ENCODE assay signal across 8 cellular contexts in the genomic region with DNA sequence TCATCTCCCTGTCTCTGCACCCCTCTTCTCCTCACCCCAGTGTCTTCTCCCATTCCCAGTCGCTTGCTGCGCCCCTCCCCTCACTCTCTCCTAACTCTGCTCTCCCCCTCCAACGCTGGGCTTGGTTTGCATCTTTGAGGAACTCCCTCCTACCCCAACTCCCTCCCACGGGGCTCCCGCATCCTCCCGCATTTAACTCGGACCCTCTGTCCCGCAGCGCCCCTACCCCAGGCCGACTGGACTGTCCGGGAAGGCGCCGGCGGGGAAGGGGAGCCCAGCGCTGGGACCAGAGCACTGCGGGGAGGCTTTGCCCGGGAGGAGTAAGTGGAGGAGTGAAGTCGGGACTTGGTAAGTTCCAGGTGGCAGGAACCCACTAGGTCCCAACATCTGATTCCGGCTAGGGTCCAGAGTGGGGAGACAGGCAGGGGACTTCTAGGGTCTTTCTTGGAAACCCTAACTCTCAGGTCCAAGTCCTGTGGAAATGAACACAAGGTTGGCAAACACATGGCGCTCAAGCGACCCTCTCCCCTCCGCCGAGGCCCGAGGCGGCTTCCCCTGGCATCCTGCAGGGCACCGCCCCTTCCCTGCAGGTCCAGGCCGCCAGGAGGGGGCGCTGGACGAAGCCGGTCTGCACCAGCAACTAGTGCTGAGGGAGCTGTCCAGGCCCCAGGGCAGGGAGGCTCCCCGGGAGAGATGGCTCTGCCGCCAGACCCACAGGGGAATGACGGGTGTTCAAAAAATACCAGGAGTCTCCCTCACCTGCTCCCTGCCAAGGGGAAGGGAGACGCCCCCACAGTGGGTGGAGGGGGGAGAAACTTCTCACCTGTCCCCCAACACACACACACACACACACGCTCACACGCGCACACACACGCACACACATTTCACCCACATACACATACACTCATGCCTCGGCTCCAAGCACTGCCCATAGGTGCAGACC. TPM values are rescaled to one million over a fixed set of nuclear protein-coding genes. Genes with fewer than 3 reads are reported as not detected.
DNase-seq lines count a peak whose midpoint lies in the region; ATAC-seq, FAIRE-seq and TF ChIP-seq lines count a peak whose summit lies in the region.

No MANE protein-coding gene starts in this region.

- no peak overlapping the region for H3K27ac ChIP-seq in pancreas

- H3K4me1 ChIP-seq in pancreas = no peaks in the 10 kb centered on the region

- DNase-seq in AG10803 (ENCODE audit: low read depth) (peak; percentile 52), NOMO-1 treated with DMSO at 0.1 percent for 48 hours (lab: John Stamatoyannopoulos, UW; ENCODE audit: unreplicated experiment) (peak; percentile 25), fibroblast of the conjunctiva (ENCODE audit: low read depth) (peak; percentile 26), pancreas (peak; percentile 19 to 88 (median 67)), SK-N-DZ (ENCODE audit: low spot score) (no peak)
- DNase-seq in activated T-cell treated with anti-CD3 and anti-CD28 coated beads, Interleukin-2, amount 50 U/mL, for 48 hours = peak; percentile 82 to 85

- ATAC-seq in GM21529 (IDR thresholded peaks at IDR 0.05; ENCODE audit: unreplicated experiment) (peak; percentile 60), pancreas (peak; percentile 67 to 83 (median 78)), HG03139 (IDR thresholded peaks at IDR 0.05; ENCODE audit: unreplicated experiment) (no peak)

- H3K27me3 ChIP-seq in pancreas = no peaks in the 10 kb centered on the region

- FAIRE-seq in pancreas (lab: Jason Lieb, UNC) = no peak

- H3K9me3 ChIP-seq in pancreas = no peaks in the 10 kb centered on the region

- H3K4me3 ChIP-seq in AG10803 (ENCODE audit: low read length) (no peak overlapping the region), pancreas (no peak overlapping the region)

- intact Hi-C loops in pancreas (cut with DNase I) = no loop called here

- 13% methylated on average over 39 of the region's 39 CpGs for WGBS in pancreas, 2 donors

- H3K36me3 ChIP-seq in pancreas = no peaks in the 10 kb centered on the region

- TF ChIP-seq CTCF in AG10803 (conservative IDR thresholded peaks at IDR 0.05; ENCODE audit: low read length) (peak; percentile 56), pancreas (IDR thresholded peaks at IDR 0.05) (peak; percentile 35 to 48 (median 44))

RNA-seq across cellular contexts. Expression of a gene that starts 53.2 kb away (rescaled TPM):
- 1 to 10 TPM in 3 of 6 donors, under 1 TPM in 3; 0.35 to 2.8 (median 0.96) TPM for total RNA-seq in pancreas
- 1 to 10 TPM in 1 of 2 donors, under 1 TPM in 1; 0.99 to 3.9 TPM for polyA plus RNA-seq in pancreas
- 19.2 and 24.0 TPM in 2 replicates for polyA plus RNA-seq in SK-N-DZ (2014; cell fraction: cytosol; rRNA removed)
- polyA plus RNA-seq in SK-N-DZ (2014; cell fraction: nucleus; rRNA removed) = 14.1 and 34.7 TPM in 2 replicates
